Comparison of ENCODE assay signal across 22 cellular contexts in the genomic region with DNA sequence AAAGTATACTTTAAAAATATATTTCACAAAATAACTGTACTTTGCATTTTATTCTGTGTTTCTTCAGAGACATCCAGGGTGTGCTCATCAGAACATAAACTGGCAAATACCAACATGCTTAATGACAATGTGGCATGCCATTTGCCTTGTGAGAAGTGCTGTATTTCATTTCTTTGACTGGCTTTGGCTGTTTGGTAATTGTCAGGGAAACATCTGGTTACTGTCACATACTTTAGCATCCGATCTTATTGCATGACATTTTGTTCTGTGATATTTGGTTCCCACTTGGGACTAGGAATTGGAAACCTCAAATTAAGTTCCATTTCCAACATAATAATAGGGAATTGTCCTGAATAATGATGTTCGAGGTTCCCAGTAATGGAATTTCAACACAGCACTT.
DNase-seq lines count a peak whose midpoint lies in the region; ATAC-seq, FAIRE-seq and TF ChIP-seq lines count a peak whose summit lies in the region.
"Had no signal": no experiment of that assay in that cellular context is flagged by ENCODE, and none has a peak within 500 bp of the region (broad histone marks: within the 10 kb centered on the region; RNA-seq: fewer than 3 reads in every experiment).

No MANE protein-coding gene starts in this region.

- no peak overlapping the region for H3K18ac ChIP-seq in mesenchymal stem cell (ENCODE audit: low read depth in 1 of 2, low read length in 2 of 2)

- TF ChIP-seq CTCF in left ventricle myocardium inferior (IDR thresholded peaks at IDR 0.05; ENCODE audit: borderline replicate concordance) (no peak), HepG2 (CRISPR knock-in tag; IDR thresholded peaks at IDR 0.05) (no peak), right lobe of liver (IDR thresholded peaks at IDR 0.05) (no peak), endodermal cell (conservative IDR thresholded peaks at IDR 0.05) (no peak)

- H2BK120ac ChIP-seq in mesenchymal stem cell (ENCODE audit: low read depth, low read length), result no peak overlapping the region

- no peak overlapping the region for H3K4ac ChIP-seq in mesenchymal stem cell (ENCODE audit: low read depth in 1 of 2, low read length in 2 of 2)

- in situ Hi-C loops in HepG2 (cut with HindIII; ENCODE audit: extremely low pct_ligation_motif_present, low pct_unique_long_range_greater_than_20kb), result no loop called here

- TF ChIP-seq EP300 in HepG2 (IDR thresholded peaks at IDR 0.05; ENCODE audit: low read depth in 2 of 2, low read length in 2 of 2) (no peak), HepG2 (CRISPR knock-in tag; IDR thresholded peaks at IDR 0.05; ENCODE audit: borderline replicate concordance) (no peak)

- no peak overlapping the region for H2BK15ac ChIP-seq in mesenchymal stem cell (ENCODE audit: low read depth, poor library complexity, severe bottlenecking)

- CTCF ChIA-PET in HepG2 (lab: Yijun Ruan, JAX; ENCODE audit: low intra/inter-chr PET ratio, low total read pairs), result no interaction called here

- H3K27ac Mint-ChIP-seq in endodermal cell, result no peak overlapping the region
- H3K27ac Mint-ChIP-seq: B cell; CD4-positive, alpha-beta T cell; CD8-positive, alpha-beta T cell had no signal

- H3K27ac ChIP-seq in left ventricle myocardium inferior (replicated peaks) (no peak overlapping the region), HepG2 (ENCODE audit: extremely low read length, insufficient read depth, low read length) (no peak overlapping the region), right lobe of liver (no peak overlapping the region), mesenchymal stem cell (ENCODE audit: low read length, poor library complexity, severe bottlenecking) (no peak overlapping the region), endodermal cell (ENCODE audit: low read depth, low read length) (no peak overlapping the region)
- H3K27ac ChIP-seq: 22Rv1; A549; BLaER1 treated with 17β-estradiol and CSF1 and Interleukin-3, amounts not matched to agents 10 nM and 100 nM; C4-2B had no signal

- H3K79me2 ChIP-seq in HepG2 (ENCODE audit: insufficient read depth, low read length), result no peaks in the 10 kb centered on the region

- FAIRE-seq in HepG2 (lab: Jason Lieb, UNC), result no peak
- FAIRE-seq: A549, D721Med, G401.6, GM12891, GM19239 had no signal

- H2BK12ac ChIP-seq in mesenchymal stem cell (ENCODE audit: low read length in 2 of 2), result no peak overlapping the region

- no peaks in the 10 kb centered on the region for H3K27me3 Mint-ChIP-seq in endodermal cell (ENCODE audit: insufficient read depth)
- H3K27me3 Mint-ChIP-seq: B cell; CD4-positive, alpha-beta T cell had no signal

- H3K4me2 ChIP-seq in HepG2 (ENCODE audit: low read depth, low read length), result no peak overlapping the region
- no peak overlapping the region for H3K4me2 ChIP-seq in mesenchymal stem cell (ENCODE audit: low read length, poor library complexity, severe bottlenecking)
- H3K4me2 ChIP-seq: A549; BLaER1 treated with 17β-estradiol and CSF1 and Interleukin-3, amounts not matched to agents 10 nM and 100 nM had no signal

- TF ChIP-seq RAD21 in HepG2 (CRISPR knock-in tag; IDR thresholded peaks at IDR 0.05), result no peak

- intact Hi-C loops in Right ventricle myocardium inferior (cut with DNase I), result no loop called here
- intact Hi-C loops in left ventricle myocardium inferior (cut with micrococcal nuclease), result no loop called here
- intact Hi-C loops in HepG2 (cut with micrococcal nuclease; ENCODE audit: unreplicated experiment), result no loop called here
- intact Hi-C loops in right lobe of liver (cut with DNase I), result no loop called here

- POLR2A ChIA-PET in HepG2 (lab: Yijun Ruan, JAX), result no interaction called here

- peak; percentile 50 for ATAC-seq in Right ventricle myocardium inferior
- ATAC-seq in HepG2, result no peak
- ATAC-seq in right lobe of liver, result no peak
- ATAC-seq: A549; CD8-positive, alpha-beta T cell had no signal

- H3K4me3 ChIP-seq in left ventricle myocardium inferior, result no peak overlapping the region
- H3K4me3 ChIP-seq in HepG2 (replicated peaks in 1 of 3; ENCODE audit: insufficient read depth in 1 of 3, low read depth in 2 of 3, low read length in 3 of 3), result no peak overlapping the region
- H3K4me3 ChIP-seq in right lobe of liver, result no peak overlapping the region
- no peak overlapping the region for H3K4me3 ChIP-seq in mesenchymal stem cell (ENCODE audit: insufficient read depth in 1 of 2, low read depth in 1 of 2, low read length in 2 of 2)
- H3K4me3 ChIP-seq in endodermal cell (ENCODE audit: low read length), result no peak overlapping the region
- H3K4me3 ChIP-seq: A549; BLaER1 treated with 17β-estradiol and CSF1 and Interleukin-3, amounts not matched to agents 10 nM and 100 nM had no signal

- H2AK5ac ChIP-seq in mesenchymal stem cell (ENCODE audit: low read length, severe bottlenecking), result no peak overlapping the region

- 4% methylated on average over 2 of the region's 2 CpGs for WGBS in HepG2 (ENCODE audit: low lambda C conversion rate)
- 48% methylated on average over 2 of the region's 2 CpGs for WGBS in right lobe of liver (ENCODE audit: insufficient coverage, low coverage, low lambda C conversion rate, missing lambda C conversion rate)
- WGBS in mesenchymal stem cell, result 0% methylated on average over 1 of the region's 2 CpGs
- 92% methylated on average over 2 of the region's 2 CpGs; no CpG with 5 or more reads in 1 of the 2 experiments for WGBS in endodermal cell (ENCODE audit: insufficient coverage in 1 of 2, insufficient read length in 1 of 2), 2 experiments

- H3K36me3 Mint-ChIP-seq in endodermal cell (ENCODE audit: low read depth), result no peaks in the 10 kb centered on the region
- H3K36me3 Mint-ChIP-seq: CD8-positive, alpha-beta T cell had no signal

- no peak overlapping the region for H3K4me3 Mint-ChIP-seq in endodermal cell
- H3K4me3 Mint-ChIP-seq: B cell; CD4-positive, alpha-beta T cell; CD8-positive, alpha-beta T cell had no signal

- no peak overlapping the region for H3K23ac ChIP-seq in mesenchymal stem cell (ENCODE audit: low read length in 2 of 2)

- H3K9ac ChIP-seq in HepG2 (ENCODE audit: insufficient read depth, low read depth, low read length) (no peak overlapping the region), mesenchymal stem cell (ENCODE audit: low read length) (no peak overlapping the region), endodermal cell (ENCODE audit: extremely low read depth, low read length, poor library complexity, severe bottlenecking) (no peak overlapping the region)
- H3K9ac ChIP-seq: BLaER1 treated with 17β-estradiol and CSF1 and Interleukin-3, amounts not matched to agents 10 nM and 100 nM had no signal

- H2BK5ac ChIP-seq in mesenchymal stem cell (ENCODE audit: low read depth, low read length, poor library complexity, severe bottlenecking), result no peak overlapping the region

- no peak overlapping the region for H4K91ac ChIP-seq in mesenchymal stem cell (ENCODE audit: low read length)

- H4K20me1 ChIP-seq in HepG2 (ENCODE audit: insufficient read depth, low read length), result no peaks in the 10 kb centered on the region
- H4K20me1 ChIP-seq: BLaER1 treated with 17β-estradiol and CSF1 and Interleukin-3, amounts not matched to agents 10 nM and 100 nM had no signal

- H3K9me3 ChIP-seq in left ventricle myocardium inferior (replicated peaks), result peaks cover 19% of the 10 kb centered on the region
- no peaks in the 10 kb centered on the region for H3K9me3 ChIP-seq in HepG2 (ENCODE audit: low read length)
- no peaks in the 10 kb centered on the region for H3K9me3 ChIP-seq in right lobe of liver
- peaks cover 4% of the 10 kb centered on the region for H3K9me3 ChIP-seq in mesenchymal stem cell (ENCODE audit: control insufficient read depth, low read length)
- peaks cover 6% of the 10 kb centered on the region for H3K9me3 ChIP-seq in endodermal cell (ENCODE audit: control insufficient read depth, low read length)
- H3K9me3 ChIP-seq: A549, Caco-2 had no signal

- H2AFZ ChIP-seq in HepG2 (ENCODE audit: low read length) (peak overlapping the region; percentile 27), mesenchymal stem cell (ENCODE audit: low read depth, low read length) (no peak overlapping the region)

- no peak overlapping the region for H4K8ac ChIP-seq in mesenchymal stem cell (ENCODE audit: low read length)

- no peaks in the 10 kb centered on the region for H3K36me3 ChIP-seq in left ventricle myocardium inferior
- no peaks in the 10 kb centered on the region for H3K36me3 ChIP-seq in HepG2 (replicated peaks in 1 of 2; ENCODE audit: control insufficient read depth in 1 of 2, insufficient read depth in 2 of 2, low read length in 2 of 2)
- H3K36me3 ChIP-seq in right lobe of liver, result no peaks in the 10 kb centered on the region
- H3K36me3 ChIP-seq in mesenchymal stem cell (ENCODE audit: control insufficient read depth in 1 of 2, insufficient read depth in 2 of 2, low read depth in 1 of 2, low read length in 2 of 2), result no peaks in the 10 kb centered on the region
- H3K36me3 ChIP-seq in endodermal cell (ENCODE audit: control insufficient read depth, insufficient read depth, low read length), result no peaks in the 10 kb centered on the region
- H3K36me3 ChIP-seq: BLaER1 treated with 17β-estradiol and CSF1 and Interleukin-3, amounts not matched to agents 10 nM and 100 nM had no signal

- DNase-seq in Right ventricle myocardium inferior (ENCODE audit: missing footprints) (no peak), left ventricle myocardium inferior (no peak), HepG2 (ENCODE audit: low spot score) (no peak), right lobe of liver (no peak), mesenchymal stem cell (peak; percentile 0), endodermal cell (no peak)
- DNase-seq: AML-193; Caco-2; Calu3; CD4-positive, alpha-beta T cell; CD8-positive, alpha-beta T cell; DMS79 treated with DMSO at 0.1 percent for 48 hours; GF-D8 had no signal

- TF ChIP-seq POLR2A in HepG2 (IDR thresholded peaks at IDR 0.05; ENCODE audit: insufficient read depth in 1 of 2, low read depth in 2 of 2, low read length in 2 of 2) (no peak), right lobe of liver (IDR thresholded peaks at IDR 0.05) (no peak)

- H3K79me1 ChIP-seq in mesenchymal stem cell (replicated peaks; ENCODE audit: low read length, poor library complexity, severe bottlenecking), result no peaks in the 10 kb centered on the region

- no TSS peak for BruUV-seq in HepG2 (replicated peaks; lab: Mats Ljungman, UMichigan)

- peaks cover 9% of the 10 kb centered on the region for H3K4me1 Mint-ChIP-seq in endodermal cell
- H3K4me1 Mint-ChIP-seq: B cell had no signal

- no peak overlapping the region for H3K14ac ChIP-seq in mesenchymal stem cell (ENCODE audit: low read length in 2 of 2)

- H3K27me3 ChIP-seq in left ventricle myocardium inferior (ENCODE audit: low read depth), result no peaks in the 10 kb centered on the region
- H3K27me3 ChIP-seq in HepG2 (ENCODE audit: control insufficient read depth in 1 of 2, insufficient read depth in 2 of 2, low read length in 2 of 2), result no peaks in the 10 kb centered on the region
- H3K27me3 ChIP-seq in right lobe of liver, result no peaks in the 10 kb centered on the region
- no peaks in the 10 kb centered on the region for H3K27me3 ChIP-seq in mesenchymal stem cell (ENCODE audit: control insufficient read depth in 1 of 2, insufficient read depth in 1 of 2, low read length in 2 of 2)
- no peaks in the 10 kb centered on the region for H3K27me3 ChIP-seq in endodermal cell (ENCODE audit: control insufficient read depth, insufficient read depth, low read length, poor library complexity, severe bottlenecking)
- H3K27me3 ChIP-seq: BLaER1 treated with 17β-estradiol and CSF1 and Interleukin-3, amounts not matched to agents 10 nM and 100 nM had no signal

- no peaks in the 10 kb centered on the region for H3K4me1 ChIP-seq in left ventricle myocardium inferior
- H3K4me1 ChIP-seq in HepG2 (ENCODE audit: insufficient read depth, low read length), result no peaks in the 10 kb centered on the region
- no peaks in the 10 kb centered on the region for H3K4me1 ChIP-seq in right lobe of liver
- no peaks in the 10 kb centered on the region for H3K4me1 ChIP-seq in mesenchymal stem cell (ENCODE audit: control insufficient read depth, insufficient read depth, low read depth, low read length)
- no peaks in the 10 kb centered on the region for H3K4me1 ChIP-seq in endodermal cell (ENCODE audit: control insufficient read depth, insufficient read depth, low read length)
- H3K4me1 ChIP-seq: A549; BLaER1 treated with 17β-estradiol and CSF1 and Interleukin-3, amounts not matched to agents 10 nM and 100 nM; Caco-2 had no signal

- peaks cover 4% of the 10 kb centered on the region for H3K9me3 Mint-ChIP-seq in endodermal cell
